Comparison of ENCODE assay signal across 8 cellular contexts in genomic region chr11:1308745-1309497, GRCh38.
DNase-seq lines count a peak whose midpoint lies in the region; ATAC-seq, FAIRE-seq and TF ChIP-seq lines count a peak whose summit lies in the region.

No MANE protein-coding gene starts in this region.

- H3K9me3 Mint-ChIP-seq in dendritic cell treated with granulocyte-macrophage colony-stimulating factor and Interleukin-4, amounts not matched to agents 40 ng/mL and 50 ng/mL, for 4 days = peaks cover 18% of the 10 kb centered on the region

- no peak overlapping the region for H2AFZ ChIP-seq in MM.1S (ENCODE audit: low read length)

- peak overlapping the region; percentile 90 for H3K4me3 Mint-ChIP-seq in dendritic cell treated with granulocyte-macrophage colony-stimulating factor and Interleukin-4, amounts not matched to agents 40 ng/mL and 50 ng/mL, for 4 days

- H3K9ac ChIP-seq in MM.1S (ENCODE audit: low read length) (peak overlapping the region; percentile 60; the same call in 1 of the 2 replicates), mucosa of rectum (ENCODE audit: low read depth in 1 of 2, low read length in 2 of 2) (peak overlapping the region; percentile 41 to 77)

- peaks cover 62% of the 10 kb centered on the region for H3K4me1 Mint-ChIP-seq in dendritic cell treated with granulocyte-macrophage colony-stimulating factor and Interleukin-4, amounts not matched to agents 40 ng/mL and 50 ng/mL, for 4 days (ENCODE audit: low read depth)

- intact Hi-C loops in dendritic cell treated with granulocyte-macrophage colony-stimulating factor and Interleukin-4, amounts not matched to agents 40 ng/mL and 50 ng/mL, for 4 days (cut with micrococcal nuclease) = no loop called here
- intact Hi-C loops in head of caudate nucleus (cut with DNase I) = loop anchor here (10.0 kb wide), 1 partner anchor 206 kb away; no protein-coding TSS in a partner anchor

- H3K9me2 ChIP-seq in MM.1S (replicated peaks; ENCODE audit: insufficient read depth, low read length) = no peaks in the 10 kb centered on the region

- DNase-seq in H54 (ENCODE audit: insufficient read length, low spot score) = peak; percentile 72
- no peak for DNase-seq in MM.1S
- no peak for DNase-seq in RKO (ENCODE audit: low spot score)
- DNase-seq in head of caudate nucleus = no peak
- DNase-seq in GM13977 (ENCODE audit: low spot score) = no peak

- ATAC-seq in GM18499 (IDR thresholded peaks at IDR 0.05; ENCODE audit: insufficient read depth, unreplicated experiment) = peak; percentile 12

- in situ Hi-C loops in GM13977 (cut with MboI; ENCODE audit: low pct_unique_long_range_greater_than_20kb, low sequenced_read_pairs, unreplicated experiment) = no loop called here

- peaks cover 4% of the 10 kb centered on the region; the same call in 1 of the 2 replicates for H3F3A ChIP-seq in MM.1S (ENCODE audit: insufficient read depth, low read length)

- H3K36me3 ChIP-seq in MM.1S (replicated peaks; ENCODE audit: insufficient read depth, low read length) (no peaks in the 10 kb centered on the region), mucosa of rectum (ENCODE audit: control insufficient read depth in 2 of 2, insufficient read depth in 2 of 2, low read length in 2 of 2) (peaks cover 0 to 14% of the 10 kb centered on the region in 2 donors)

- H4K20me1 ChIP-seq in MM.1S (ENCODE audit: insufficient read depth, low read length) = no peaks in the 10 kb centered on the region

- no peak overlapping the region for H3K27ac ChIP-seq in MM.1S (ENCODE audit: low read length)
- H3K27ac ChIP-seq in mucosa of rectum (ENCODE audit: low read depth in 2 of 2, low read length in 2 of 2) = peak overlapping the region; percentile 89 to 97

- H3K9me3 ChIP-seq in MM.1S (replicated peaks; ENCODE audit: insufficient read depth, low read length) (no peaks in the 10 kb centered on the region), mucosa of rectum (ENCODE audit: control insufficient read depth in 2 of 2, low read length in 2 of 2) (no peaks in the 10 kb centered on the region)

- peak overlapping the region; percentile 78 for H3K4me2 ChIP-seq in MM.1S (ENCODE audit: low read depth, low read length)

- H3K4me1 ChIP-seq in MM.1S (ENCODE audit: low read length) = 0 out of 2 replicates have a peak, but pooled peaks cover 4% of the 10 kb centered on the region
- H3K4me1 ChIP-seq in mucosa of rectum (ENCODE audit: control insufficient read depth in 2 of 2, insufficient read depth in 2 of 2, low read length in 2 of 2) = peaks cover 30 to 34% of the 10 kb centered on the region in 2 donors

- H3K27ac Mint-ChIP-seq in dendritic cell treated with granulocyte-macrophage colony-stimulating factor and Interleukin-4, amounts not matched to agents 40 ng/mL and 50 ng/mL, for 4 days = peak overlapping the region; percentile 90

- H3K27me3 Mint-ChIP-seq in dendritic cell treated with granulocyte-macrophage colony-stimulating factor and Interleukin-4, amounts not matched to agents 40 ng/mL and 50 ng/mL, for 4 days = no peaks in the 10 kb centered on the region

- FAIRE-seq in H54 (lab: Jason Lieb, UNC) = no peak

- TF ChIP-seq POLR2A in H54 (IDR thresholded peaks at IDR 0.05; ENCODE audit: low read depth, low read length) = no peak

- H3K36me3 Mint-ChIP-seq in dendritic cell treated with granulocyte-macrophage colony-stimulating factor and Interleukin-4, amounts not matched to agents 40 ng/mL and 50 ng/mL, for 4 days (ENCODE audit: low read depth) = peaks cover 47% of the 10 kb centered on the region

- H3K4me3 ChIP-seq in MM.1S (ENCODE audit: low read length) (peak overlapping the region; percentile 76), mucosa of rectum (ENCODE audit: low read length in 2 of 2) (peak overlapping the region; percentile 69 to 76)

- H3K27me3 ChIP-seq in MM.1S (replicated peaks; ENCODE audit: insufficient read depth, low read length) (peaks cover 21% of the 10 kb centered on the region), mucosa of rectum (ENCODE audit: control insufficient read depth in 2 of 2, insufficient read depth in 2 of 2, low read length in 2 of 2) (no peaks in the 10 kb centered on the region)

- peaks cover 52% of the 10 kb centered on the region for H3K79me2 ChIP-seq in MM.1S (ENCODE audit: low read length)

- TF ChIP-seq CTCF in MM.1S (IDR thresholded peaks at IDR 0.05; ENCODE audit: low read length) (no peak), GM13977 (IDR thresholded peaks at IDR 0.05; ENCODE audit: extremely low read depth, insufficient read depth, missing control alignments) (no peak)
